In genomic region chr15:85403745-85404144, GRCh38 we compare ENCODE assay signal across 9 cellular contexts. TPM values are rescaled to one million over a fixed set of nuclear protein-coding genes. Genes with fewer than 3 reads are reported as not detected.
DNase-seq lines count a peak whose midpoint lies in the region; ATAC-seq and TF ChIP-seq lines count a peak whose summit lies in the region.
"Had no signal": no experiment of that assay in that cellular context is flagged by ENCODE, and none has a peak within 500 bp of the region (broad histone marks: within the 10 kb centered on the region; RNA-seq: fewer than 3 reads in every experiment).

No MANE protein-coding gene starts in this region.

- no peak overlapping the region for H2AFZ ChIP-seq in hepatocyte

- H3K4me1 Mint-ChIP-seq in MCF 10A (ENCODE audit: insufficient read depth, unreplicated experiment), result peaks cover 56% of the 10 kb centered on the region

- H3K79me2 ChIP-seq in hepatocyte, result peaks cover 97% of the 10 kb centered on the region

- H3K9me2 ChIP-seq in hepatocyte (replicated peaks; ENCODE audit: insufficient read depth), result no peaks in the 10 kb centered on the region

- no peak overlapping the region for H3K4me2 ChIP-seq in hepatocyte

- intact Hi-C loops in MCF 10A (cut with micrococcal nuclease) (no loop called here), breast epithelium (cut with DNase I; ENCODE audit: low total_unique reads) (no loop called here), adrenal gland (cut with DNase I) (no loop called here), right cardiac atrium (cut with DNase I) (no loop called here), vagina (cut with DNase I) (no loop called here)

- no peaks in the 10 kb centered on the region for H3K9me3 ChIP-seq in breast epithelium
- H3K9me3 ChIP-seq in adrenal gland (replicated peaks in 1 of 3), result no peaks in the 10 kb centered on the region
- H3K9me3 ChIP-seq in right cardiac atrium (ENCODE audit: control insufficient read depth, low read length), result no peaks in the 10 kb centered on the region
- H3K9me3 ChIP-seq in vagina, result no peaks in the 10 kb centered on the region
- no peaks in the 10 kb centered on the region for H3K9me3 ChIP-seq in hepatocyte (ENCODE audit: low read depth)

- H3K36me3 Mint-ChIP-seq in MCF 10A (ENCODE audit: insufficient read depth, unreplicated experiment), result peaks cover 6% of the 10 kb centered on the region

- H3K4me3 ChIP-seq in breast epithelium, result no peak overlapping the region
- no peak overlapping the region for H3K4me3 ChIP-seq in adrenal gland
- no peak overlapping the region for H3K4me3 ChIP-seq in right cardiac atrium (ENCODE audit: low read length)
- no peak overlapping the region for H3K4me3 ChIP-seq in vagina
- no peak overlapping the region for H3K4me3 ChIP-seq in hepatocyte

- H3K27ac Mint-ChIP-seq in MCF 10A (ENCODE audit: low read depth, unreplicated experiment), result peak overlapping the region; percentile 78
- H3K27ac Mint-ChIP-seq: stimulated activated effector memory CD8-positive, alpha-beta T cell treated with anti-CD3 and anti-CD28 coated beads, Interleukin-12 subunit alpha, Interleukin-12 subunit beta, amount 100 ng/mL, for 72 hours had no signal

- H3K27me3 Mint-ChIP-seq in MCF 10A (ENCODE audit: insufficient read depth, unreplicated experiment), result no peaks in the 10 kb centered on the region

- no peak for TF ChIP-seq CTCF in MCF 10A (IDR thresholded peaks at IDR 0.05; ENCODE audit: unreplicated experiment)
- TF ChIP-seq CTCF in breast epithelium (IDR thresholded peaks at IDR 0.05), result no peak
- no peak for TF ChIP-seq CTCF in adrenal gland (IDR thresholded peaks at IDR 0.05)
- TF ChIP-seq CTCF in vagina (IDR thresholded peaks at IDR 0.05), result no peak
- no peak for TF ChIP-seq CTCF in hepatocyte (IDR thresholded peaks at IDR 0.05; ENCODE audit: poor library complexity)

- TF ChIP-seq POLR2A in breast epithelium (IDR thresholded peaks at IDR 0.05), result no peak
- TF ChIP-seq POLR2A in adrenal gland (IDR thresholded peaks at IDR 0.05), result no peak
- no peak for TF ChIP-seq POLR2A in vagina (IDR thresholded peaks at IDR 0.05)

- H3K4me3 Mint-ChIP-seq in MCF 10A (ENCODE audit: unreplicated experiment), result no peak overlapping the region

- H3K27me3 ChIP-seq in breast epithelium (no peaks in the 10 kb centered on the region), adrenal gland (no peaks in the 10 kb centered on the region), right cardiac atrium (ENCODE audit: control insufficient read depth, insufficient read depth) (no peaks in the 10 kb centered on the region), vagina (no peaks in the 10 kb centered on the region), hepatocyte (no peaks in the 10 kb centered on the region)

- ATAC-seq in right cardiac atrium, result peak; percentile 57 to 64
- ATAC-seq: stimulated activated effector memory CD8-positive, alpha-beta T cell treated with anti-CD3 and anti-CD28 coated beads, Interleukin-12 subunit alpha, Interleukin-12 subunit beta, amount 100 ng/mL, for 72 hours had no signal

- peaks cover 67% of the 10 kb centered on the region for H4K20me1 ChIP-seq in hepatocyte (ENCODE audit: insufficient read depth, poor library complexity, severe bottlenecking)

- 77 to 84% (median 82%) methylated on average over 5 of the region's 5 CpGs for WGBS in adrenal gland, 4 donors
- WGBS in right cardiac atrium, result 74% methylated on average over 5 of the region's 5 CpGs
- WGBS in hepatocyte (ENCODE audit: low lambda C conversion rate, missing lambda C conversion rate), result 92% methylated on average over 5 of the region's 5 CpGs

- no peaks in the 10 kb centered on the region for H3K9me3 Mint-ChIP-seq in MCF 10A (ENCODE audit: unreplicated experiment)
- H3K9me3 Mint-ChIP-seq: stimulated activated effector memory CD8-positive, alpha-beta T cell treated with anti-CD3 and anti-CD28 coated beads, Interleukin-12 subunit alpha, Interleukin-12 subunit beta, amount 100 ng/mL, for 72 hours had no signal

- DNase-seq in MCF 10A (ENCODE audit: unreplicated experiment), result peak; percentile 68
- DNase-seq in breast epithelium (ENCODE audit: low spot score in 2 of 2), result no peak
- peak in 4 of 7 donors; percentile 30 to 52 (median 34) for DNase-seq in adrenal gland
- DNase-seq in right cardiac atrium, result no peak
- DNase-seq in vagina (ENCODE audit: extremely low spot score in 2 of 2), result no peak
- no peak for DNase-seq in NCI-H524 treated with DMSO at 0.1 percent for 48 hours (lab: John Stamatoyannopoulos, UW)
- no peak for DNase-seq in germinal center (ENCODE audit: low spot score)
- DNase-seq in hepatocyte (ENCODE audit: low spot score), result no peak

- POLR2A ChIA-PET in MCF 10A (lab: Yijun Ruan, JAX), result interaction anchor here (0.6 to 3.2 kb wide), 13 partner anchors 8 to 60 kb away, joined by 3 to 22 read pairs (median 5); partner anchors contain the start of gene AKAP13

- H3K4me1 ChIP-seq in breast epithelium (no peaks in the 10 kb centered on the region), adrenal gland (replicated peaks in 1 of 2) (peaks cover 21 to 55% of the 10 kb centered on the region in 2 donors), right cardiac atrium (ENCODE audit: control insufficient read depth, insufficient read depth, low read length) (peaks cover 14% of the 10 kb centered on the region), vagina (peaks cover 93% of the 10 kb centered on the region), hepatocyte (ENCODE audit: insufficient read depth) (peaks cover 32% of the 10 kb centered on the region)

- no peaks in the 10 kb centered on the region for H3K36me3 ChIP-seq in breast epithelium
- H3K36me3 ChIP-seq in adrenal gland (replicated peaks in 1 of 2), result no peaks in the 10 kb centered on the region
- H3K36me3 ChIP-seq in vagina, result no peaks in the 10 kb centered on the region
- H3K36me3 ChIP-seq in hepatocyte (replicated peaks; ENCODE audit: insufficient read depth, low read depth), result no peaks in the 10 kb centered on the region

- CTCF ChIA-PET in MCF 10A (lab: Yijun Ruan, JAX), result interaction anchor here (0.6 to 3.8 kb wide), 6 partner anchors 10 to 110 kb away, joined by 3 to 32 read pairs (median 4); no protein-coding TSS in a partner anchor

- H3K27ac ChIP-seq in breast epithelium (no peak overlapping the region), adrenal gland (peak overlapping the region in 1 of 5 donors; percentile 20), right cardiac atrium (ENCODE audit: low read length) (no peak overlapping the region), vagina (peak overlapping the region; percentile 3), hepatocyte (no peak overlapping the region)

- BruUV-seq in MCF 10A (replicated peaks; lab: Mats Ljungman, UMichigan), result no TSS peak

RNA-seq across cellular contexts. Expression of gene AKAP13, which starts 23.3 kb away (rescaled TPM):
- 65.7 and 92.9 TPM in 2 replicates for total RNA-seq in MCF 10A (2022)
- 100 to 1,000 TPM; 198 to 331 (median 259) TPM for total RNA-seq in breast epithelium
- 100 to 1,000 TPM in 4 of 8 donors, 10 to 100 TPM in 4; 69.3 to 144 (median 108) TPM for total RNA-seq in adrenal gland
- 10 to 100 TPM; 42.7 to 83.6 (median 63.0) TPM for polyA plus RNA-seq in adrenal gland
- total RNA-seq in right cardiac atrium, result 100 to 1,000 TPM; 250 to 348 (median 260) TPM
- 104 TPM for polyA plus RNA-seq in right cardiac atrium
- 177 TPM for total RNA-seq in vagina
- 80.9 and 82.8 TPM in 2 replicates for total RNA-seq in hepatocyte
- polyA plus RNA-seq in hepatocyte, result 55.6 and 61.0 TPM in 2 replicates

Comparison
In these comparisons a context has a peak if more than half of its experiments do, and no peak if none do; other contexts are left out.
1. DNase-seq: peak in MCF 10A (single experiment) and adrenal gland (4 of 7); none in breast epithelium (0 of 2), right cardiac atrium (0 of 3), vagina (0 of 2), NCI-H524 treated with DMSO at 0.1 percent for 48 hours (single experiment), germinal center (single experiment) and hepatocyte (single experiment).